Comparison of ENCODE assay signal across 8 cellular contexts in the genomic region with DNA sequence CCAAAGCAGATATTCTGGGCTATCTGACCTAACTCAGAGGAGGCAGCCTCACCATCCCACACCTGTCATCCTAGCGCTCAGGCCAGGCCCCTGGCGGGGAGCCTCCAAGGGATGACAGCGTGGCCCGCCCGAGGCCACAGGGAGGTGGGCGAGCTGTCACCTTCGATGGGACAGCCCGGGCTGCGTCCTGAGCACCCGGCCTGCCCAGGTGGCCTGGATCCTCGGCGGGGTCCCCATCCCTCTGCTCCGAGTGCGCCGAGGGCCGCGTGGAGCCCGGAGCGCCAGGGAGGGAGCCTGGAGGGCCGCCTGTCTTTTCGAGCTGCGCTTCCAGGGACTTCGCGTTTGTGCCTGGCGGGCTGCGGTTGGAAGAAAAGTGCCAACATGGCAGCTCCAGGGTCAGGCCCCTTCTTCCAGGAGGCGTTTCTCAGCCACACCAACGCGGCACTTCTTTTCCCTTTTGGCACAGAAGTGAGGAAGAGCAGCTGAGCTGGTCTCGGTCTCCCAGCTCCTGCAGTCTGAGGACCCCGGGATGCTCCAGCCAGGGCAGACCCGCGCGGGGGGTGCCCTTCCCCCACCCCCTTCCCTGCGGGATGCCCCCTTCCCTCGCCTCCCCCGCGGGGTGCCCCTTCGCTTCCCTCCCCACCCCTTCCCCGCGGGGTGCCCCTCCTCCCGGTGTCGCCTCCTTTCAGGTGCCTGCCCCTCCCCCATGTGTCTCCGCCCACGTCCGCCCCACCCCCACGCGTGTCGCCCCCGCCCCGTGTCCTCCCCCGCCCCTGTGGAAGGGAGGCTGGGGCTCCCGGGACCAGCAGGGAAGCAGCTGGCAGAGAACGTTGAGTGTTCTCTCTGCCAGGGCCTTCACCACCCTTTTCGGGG. TPM values are rescaled to one million over a fixed set of nuclear protein-coding genes. Genes with fewer than 3 reads are reported as not detected.
DNase-seq lines count a peak whose midpoint lies in the region; ATAC-seq lines count a peak whose summit lies in the region.

No MANE protein-coding gene starts in this region.

- DNase-seq in T-helper 9 cell: peak; percentile 43
- DNase-seq in cerebellar cortex (ENCODE audit: low spot score): peak; percentile 40
- DNase-seq in left colon: peak; percentile 81 to 83
- peak in 2 of 3 experiments; percentile 15 to 38 for DNase-seq in stimulated activated CD4-positive, alpha-beta T cell treated with anti-CD3 and anti-CD28 coated beads, TNF-alpha, amount 100 ng/mL, for 4 hours (ENCODE audit: low read depth in 3 of 3)
- no peak for DNase-seq in NCI-H510A treated with DMSO at 0.1 percent for 48 hours (lab: John Stamatoyannopoulos, UW)
- DNase-seq in KG1 (lab: John Stamatoyannopoulos, UW): no peak

- ATAC-seq in HG02678 (IDR thresholded peaks at IDR 0.05; ENCODE audit: unreplicated experiment) (peak; percentile 13), left colon (peak; percentile 61)

- intact Hi-C loops in left colon (cut with DNase I, micrococcal nuclease): no loop called here

- no peaks in the 10 kb centered on the region for H3K36me3 ChIP-seq in ES-I3 (ENCODE audit: insufficient read depth, low read length)

- peak overlapping the region; percentile 77 for H3K9ac ChIP-seq in ES-I3 (ENCODE audit: low read depth, low read length)

- no peaks in the 10 kb centered on the region; the same call in 1 of the 2 replicates for H3K4me1 ChIP-seq in ES-I3 (ENCODE audit: insufficient read depth, low read length)

- no peaks in the 10 kb centered on the region for H3K9me3 ChIP-seq in ES-I3 (ENCODE audit: control insufficient read depth, insufficient read depth, low read length)

RNA-seq across cellular contexts. Expression of gene GJA3, which starts 42.3 kb away (rescaled TPM):
- not detected for total RNA-seq in left colon

Comparison
In these comparisons a context has a peak if more than half of its experiments do, and no peak if none do; other contexts are left out.
1. DNase-seq: peak in T-helper 9 cell (single experiment), cerebellar cortex (single experiment), left colon (2 of 2) and stimulated activated CD4-positive, alpha-beta T cell treated with anti-CD3 and anti-CD28 coated beads, TNF-alpha, amount 100 ng/mL, for 4 hours (2 of 3); none in NCI-H510A treated with DMSO at 0.1 percent for 48 hours (single experiment) and KG1 (single experiment).